Comparison of ENCODE assay signal across 18 cellular contexts in the genomic region with DNA sequence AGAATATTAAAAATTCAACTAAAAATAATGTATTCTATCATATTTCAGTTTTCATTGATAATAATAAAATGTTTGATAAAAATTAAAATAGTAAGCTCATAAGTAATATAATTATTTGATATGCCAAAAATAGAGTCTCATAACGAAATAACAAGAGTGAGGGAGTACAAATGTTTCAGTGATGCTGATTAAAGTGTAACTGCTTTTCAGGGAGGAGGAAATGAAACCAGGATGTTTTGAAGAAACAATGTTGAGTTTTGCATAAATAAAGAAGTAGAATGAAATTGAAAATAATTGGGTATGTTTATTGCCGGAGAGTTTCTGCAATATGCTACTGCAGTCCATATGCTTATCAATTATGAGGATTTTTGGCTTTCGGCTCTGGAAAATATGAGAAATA.
DNase-seq lines count a peak whose midpoint lies in the region; ATAC-seq, FAIRE-seq and TF ChIP-seq lines count a peak whose summit lies in the region.
"Had no signal": no experiment of that assay in that cellular context is flagged by ENCODE, and none has a peak within 500 bp of the region (broad histone marks: within the 10 kb centered on the region; RNA-seq: fewer than 3 reads in every experiment).

No MANE protein-coding gene starts in this region.

- H3K23ac ChIP-seq in trophoblast cell (ENCODE audit: low read length) = no peak overlapping the region

- H3K27me3 Mint-ChIP-seq in HFFc6 (ENCODE audit: insufficient read depth) = no peaks in the 10 kb centered on the region
- H3K27me3 Mint-ChIP-seq: T-helper 17 cell had no signal

- H3K36me3 ChIP-seq in tibial artery (no peaks in the 10 kb centered on the region), trophoblast cell (ENCODE audit: control insufficient read depth in 1 of 2, insufficient read depth in 2 of 2, low read length in 2 of 2) (no peaks in the 10 kb centered on the region)
- H3K36me3 ChIP-seq: cardiac muscle cell, heart right ventricle, neutrophil had no signal

- ATAC-seq in GM21360 (IDR thresholded peaks at IDR 0.05; ENCODE audit: unreplicated experiment) (peak; percentile 41), HG02973 (IDR thresholded peaks at IDR 0.05; ENCODE audit: unreplicated experiment) (peak; percentile 51)
- ATAC-seq: activated CD8-positive, alpha-beta T cell treated with anti-CD3 and anti-CD28 coated beads, Interleukin-2, amount 10 ng/mL, durations not matched to agents 7 days and 5 days; heart right ventricle; left ventricle myocardium superior; Panc1; T-helper 17 cell had no signal

- H3K9me3 ChIP-seq in tibial artery (no peaks in the 10 kb centered on the region), trophoblast cell (ENCODE audit: insufficient read depth, low read depth, low read length) (no peaks in the 10 kb centered on the region)
- H3K9me3 ChIP-seq: heart right ventricle, neutrophil had no signal

- no peaks in the 10 kb centered on the region for H3K36me3 Mint-ChIP-seq in HFFc6 (ENCODE audit: low read depth)

- H2BK120ac ChIP-seq in trophoblast cell (ENCODE audit: insufficient read depth, low read length, poor library complexity) = no peak overlapping the region

- H3K4me2 ChIP-seq in trophoblast cell (ENCODE audit: low read length) = no peak overlapping the region

- H3K4me1 ChIP-seq in tibial artery (no peaks in the 10 kb centered on the region), trophoblast cell (ENCODE audit: control insufficient read depth in 1 of 2, insufficient read depth in 2 of 2, low read length in 2 of 2) (no peaks in the 10 kb centered on the region)
- H3K4me1 ChIP-seq: heart right ventricle had no signal

- H3K27ac Mint-ChIP-seq in HFFc6 = no peak overlapping the region
- H3K27ac Mint-ChIP-seq: activated CD8-positive, alpha-beta T cell treated with anti-CD3 and anti-CD28 coated beads, Interleukin-2, amount 10 ng/mL, durations not matched to agents 7 days and 5 days; T-helper 17 cell had no signal

- H2AFZ ChIP-seq in trophoblast cell (ENCODE audit: insufficient read depth, low read length, poor library complexity) = no peak overlapping the region

- H3K27me3 ChIP-seq in tibial artery (no peaks in the 10 kb centered on the region), trophoblast cell (ENCODE audit: insufficient read depth, low read length) (no peaks in the 10 kb centered on the region)
- H3K27me3 ChIP-seq: cardiac muscle cell, heart right ventricle, neutrophil had no signal

- TF ChIP-seq CTCF in HFFc6 (IDR thresholded peaks at IDR 0.05) (no peak), tibial artery (IDR thresholded peaks at IDR 0.05) (no peak)

- intact Hi-C loops in tibial artery (cut with DNase I; ENCODE audit: low total_unique reads) = no loop called here

- no peak overlapping the region for H4K91ac ChIP-seq in trophoblast cell (ENCODE audit: low read depth, low read length)

- H2BK5ac ChIP-seq in trophoblast cell (ENCODE audit: low read depth, low read length, poor library complexity) = no peak overlapping the region

- no peaks in the 10 kb centered on the region for H3K79me2 ChIP-seq in trophoblast cell (ENCODE audit: control insufficient read depth, insufficient read depth, low read length, poor library complexity)

- WGBS in trophoblast cell (ENCODE audit: extremely low coverage, insufficient coverage, insufficient read length) = 100% methylated on average over 1 of the region's 3 CpGs

- no peaks in the 10 kb centered on the region for H3K4me1 Mint-ChIP-seq in HFFc6 (ENCODE audit: low read depth)
- H3K4me1 Mint-ChIP-seq: T-helper 17 cell had no signal

- H3K9ac ChIP-seq in trophoblast cell (ENCODE audit: low read length) = no peak overlapping the region

- H3K4ac ChIP-seq in trophoblast cell (ENCODE audit: low read depth, low read length) = no peak overlapping the region

- no peak overlapping the region for H4K8ac ChIP-seq in trophoblast cell (ENCODE audit: low read depth, low read length)

- no peak overlapping the region for H2AK5ac ChIP-seq in trophoblast cell (ENCODE audit: low read length)

- peak; percentile 1 for DNase-seq in GM18507 (ENCODE audit: extremely low spot score, insufficient read length, low read depth)
- DNase-seq in NAMALWA (ENCODE audit: low spot score) = peak; percentile 73
- no peak for DNase-seq in HFFc6
- DNase-seq in SKM-1 (lab: John Stamatoyannopoulos, UW; ENCODE audit: unreplicated experiment) = no peak
- no peak for DNase-seq in tibial artery
- no peak for DNase-seq in trophoblast cell
- DNase-seq: activated CD8-positive, alpha-beta T cell treated with anti-CD3 and anti-CD28 coated beads, Interleukin-2, amount 10 ng/mL, durations not matched to agents 7 days and 5 days; activated gamma-delta T cell; DND-41; heart right ventricle; left ventricle myocardium superior; T-helper 17 cell had no signal

- no peak overlapping the region for H4K12ac ChIP-seq in trophoblast cell (ENCODE audit: low read depth, low read length)

- no peak overlapping the region for H3K14ac ChIP-seq in trophoblast cell (ENCODE audit: low read length)

- H2BK12ac ChIP-seq in trophoblast cell (ENCODE audit: low read length) = no peak overlapping the region

- FAIRE-seq in GM18507 (lab: Jason Lieb, UNC) = peak; percentile 70
- FAIRE-seq: urothelium cell line had no signal

- H3K79me1 ChIP-seq in trophoblast cell (ENCODE audit: low read length) = no peaks in the 10 kb centered on the region

- no peak overlapping the region for H3K4me3 Mint-ChIP-seq in HFFc6
- H3K4me3 Mint-ChIP-seq: activated CD8-positive, alpha-beta T cell treated with anti-CD3 and anti-CD28 coated beads, Interleukin-2, amount 10 ng/mL, durations not matched to agents 7 days and 5 days; T-helper 17 cell had no signal

- no peak overlapping the region for H3K18ac ChIP-seq in trophoblast cell (ENCODE audit: low read length)

- H3K27ac ChIP-seq in tibial artery (no peak overlapping the region), trophoblast cell (ENCODE audit: low read depth, low read length) (no peak overlapping the region)
- H3K27ac ChIP-seq: cardiac muscle cell, heart right ventricle, neutrophil had no signal

- H3K9me3 Mint-ChIP-seq in HFFc6 = peaks cover 17% of the 10 kb centered on the region

- H3K4me3 ChIP-seq in tibial artery (no peak overlapping the region), trophoblast cell (ENCODE audit: low read depth, low read length) (no peak overlapping the region)
- H3K4me3 ChIP-seq: cardiac muscle cell, heart right ventricle had no signal

Comparison
In these comparisons a context has a peak if more than half of its experiments do, and no peak if none do; other contexts are left out.
1. DNase-seq: peak in GM18507 (single experiment) and NAMALWA (single experiment); none in HFFc6 (single experiment), SKM-1 (single experiment), tibial artery (0 of 2) and trophoblast cell (0 of 2).